ENCODE assay signal across 11 cellular contexts in genomic region chr19:40175820-40176219, GRCh38. TPM values are rescaled to one million over a fixed set of nuclear protein-coding genes. Genes with fewer than 3 reads are reported as not detected.
"Had no signal": no experiment of that assay in that cellular context is flagged by ENCODE, and none has a peak within 500 bp of the region (broad histone marks: within the 10 kb centered on the region; RNA-seq: fewer than 3 reads in every experiment).

No MANE protein-coding gene starts in this region.

- DNase-seq: GM23248, GOT3, H7, HFFc6 had no signal

- ATAC-seq: HCT116, HepG2 had no signal

- H3K4me3 ChIP-seq: GM23248, HAP-1 had no signal

- H3K4me1 ChIP-seq: HAP-1 had no signal

- H3K9me3 ChIP-seq: HAP-1 had no signal

- H3K27ac ChIP-seq: GM23248, HL-60 had no signal

- H3K36me3 ChIP-seq: HAP-1 had no signal

RNA-seq across cellular contexts. Expression of gene TTC9B, which starts 42.4 kb away (rescaled TPM):
- total RNA-seq: GM23248, H4, H7, HepG2, HFFc6 had no signal
- polyA plus RNA-seq: GM23248, HepG2, IgD-negative memory B cell had no signal

RNA-seq across cellular contexts. Expression of gene CCNP, which starts 50.7 kb away (rescaled TPM):
- total RNA-seq: GM23248, H4, HT1080 had no signal
- polyA plus RNA-seq: IgD-negative memory B cell had no signal
